In the genomic region with DNA sequence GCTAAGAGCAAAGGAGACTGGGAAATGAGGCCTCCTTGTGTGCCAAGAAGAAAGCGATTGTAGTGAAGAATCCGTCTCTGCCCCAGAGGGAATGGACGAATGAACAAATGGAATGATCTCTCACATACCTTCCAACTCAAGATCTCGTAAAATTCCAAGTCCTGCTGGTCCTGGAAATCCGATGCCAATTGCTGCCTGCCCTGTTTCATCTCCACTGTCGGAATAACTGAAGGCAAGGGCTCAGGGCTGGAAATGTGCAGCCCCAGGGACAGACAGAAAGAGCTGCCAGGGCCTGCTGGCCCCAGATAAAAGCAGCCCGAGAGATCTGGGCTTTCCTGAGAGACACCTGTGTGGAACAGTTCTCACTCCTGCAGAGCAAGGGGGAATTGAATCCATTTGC, we compare ENCODE assay signal across 1 cellular context.
TF ChIP-seq lines count a peak whose summit lies in the region.

No MANE protein-coding gene starts in this region.

TF ChIP-seq in WTC11, 78 proteins besides CTCF, POLR2A, EP300 and RAD21 (continued from another document):
- TF ChIP-seq, protein P1, sequence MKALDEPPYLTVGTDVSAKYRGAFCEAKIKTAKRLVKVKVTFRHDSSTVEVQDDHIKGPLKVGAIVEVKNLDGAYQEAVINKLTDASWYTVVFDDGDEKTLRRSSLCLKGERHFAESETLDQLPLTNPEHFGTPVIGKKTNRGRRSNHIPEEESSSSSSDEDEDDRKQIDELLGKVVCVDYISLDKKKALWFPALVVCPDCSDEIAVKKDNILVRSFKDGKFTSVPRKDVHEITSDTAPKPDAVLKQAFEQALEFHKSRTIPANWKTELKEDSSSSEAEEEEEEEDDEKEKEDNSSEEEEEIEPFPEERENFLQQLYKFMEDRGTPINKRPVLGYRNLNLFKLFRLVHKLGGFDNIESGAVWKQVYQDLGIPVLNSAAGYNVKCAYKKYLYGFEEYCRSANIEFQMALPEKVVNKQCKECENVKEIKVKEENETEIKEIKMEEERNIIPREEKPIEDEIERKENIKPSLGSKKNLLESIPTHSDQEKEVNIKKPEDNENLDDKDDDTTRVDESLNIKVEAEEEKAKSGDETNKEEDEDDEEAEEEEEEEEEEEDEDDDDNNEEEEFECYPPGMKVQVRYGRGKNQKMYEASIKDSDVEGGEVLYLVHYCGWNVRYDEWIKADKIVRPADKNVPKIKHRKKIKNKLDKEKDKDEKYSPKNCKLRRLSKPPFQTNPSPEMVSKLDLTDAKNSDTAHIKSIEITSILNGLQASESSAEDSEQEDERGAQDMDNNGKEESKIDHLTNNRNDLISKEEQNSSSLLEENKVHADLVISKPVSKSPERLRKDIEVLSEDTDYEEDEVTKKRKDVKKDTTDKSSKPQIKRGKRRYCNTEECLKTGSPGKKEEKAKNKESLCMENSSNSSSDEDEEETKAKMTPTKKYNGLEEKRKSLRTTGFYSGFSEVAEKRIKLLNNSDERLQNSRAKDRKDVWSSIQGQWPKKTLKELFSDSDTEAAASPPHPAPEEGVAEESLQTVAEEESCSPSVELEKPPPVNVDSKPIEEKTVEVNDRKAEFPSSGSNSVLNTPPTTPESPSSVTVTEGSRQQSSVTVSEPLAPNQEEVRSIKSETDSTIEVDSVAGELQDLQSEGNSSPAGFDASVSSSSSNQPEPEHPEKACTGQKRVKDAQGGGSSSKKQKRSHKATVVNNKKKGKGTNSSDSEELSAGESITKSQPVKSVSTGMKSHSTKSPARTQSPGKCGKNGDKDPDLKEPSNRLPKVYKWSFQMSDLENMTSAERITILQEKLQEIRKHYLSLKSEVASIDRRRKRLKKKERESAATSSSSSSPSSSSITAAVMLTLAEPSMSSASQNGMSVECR (CRISPR knock-in tag; IDR thresholded peaks at IDR 0.05; ENCODE audit: borderline replicate concordance): no peak
- TF ChIP-seq ATF6 (CRISPR knock-in tag; IDR thresholded peaks at IDR 0.05) (no peak), GABPB1 (CRISPR knock-in tag; IDR thresholded peaks at IDR 0.05) (no peak), CREB1 (CRISPR knock-in tag; IDR thresholded peaks at IDR 0.05) (no peak), OVOL2 (CRISPR knock-in tag; IDR thresholded peaks at IDR 0.05; ENCODE audit: borderline replicate concordance) (no peak), NR3C1 (CRISPR knock-in tag; conservative IDR thresholded peaks at IDR 0.05; ENCODE audit: low read depth) (no peak), USF1 (CRISPR knock-in tag; IDR thresholded peaks at IDR 0.05) (no peak), ZNF121 (CRISPR knock-in tag; IDR thresholded peaks at IDR 0.05) (no peak)
- TF ChIP-seq, protein P2, sequence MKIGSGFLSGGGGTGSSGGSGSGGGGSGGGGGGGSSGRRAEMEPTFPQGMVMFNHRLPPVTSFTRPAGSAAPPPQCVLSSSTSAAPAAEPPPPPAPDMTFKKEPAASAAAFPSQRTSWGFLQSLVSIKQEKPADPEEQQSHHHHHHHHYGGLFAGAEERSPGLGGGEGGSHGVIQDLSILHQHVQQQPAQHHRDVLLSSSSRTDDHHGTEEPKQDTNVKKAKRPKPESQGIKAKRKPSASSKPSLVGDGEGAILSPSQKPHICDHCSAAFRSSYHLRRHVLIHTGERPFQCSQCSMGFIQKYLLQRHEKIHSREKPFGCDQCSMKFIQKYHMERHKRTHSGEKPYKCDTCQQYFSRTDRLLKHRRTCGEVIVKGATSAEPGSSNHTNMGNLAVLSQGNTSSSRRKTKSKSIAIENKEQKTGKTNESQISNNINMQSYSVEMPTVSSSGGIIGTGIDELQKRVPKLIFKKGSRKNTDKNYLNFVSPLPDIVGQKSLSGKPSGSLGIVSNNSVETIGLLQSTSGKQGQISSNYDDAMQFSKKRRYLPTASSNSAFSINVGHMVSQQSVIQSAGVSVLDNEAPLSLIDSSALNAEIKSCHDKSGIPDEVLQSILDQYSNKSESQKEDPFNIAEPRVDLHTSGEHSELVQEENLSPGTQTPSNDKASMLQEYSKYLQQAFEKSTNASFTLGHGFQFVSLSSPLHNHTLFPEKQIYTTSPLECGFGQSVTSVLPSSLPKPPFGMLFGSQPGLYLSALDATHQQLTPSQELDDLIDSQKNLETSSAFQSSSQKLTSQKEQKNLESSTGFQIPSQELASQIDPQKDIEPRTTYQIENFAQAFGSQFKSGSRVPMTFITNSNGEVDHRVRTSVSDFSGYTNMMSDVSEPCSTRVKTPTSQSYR (CRISPR knock-in tag; IDR thresholded peaks at IDR 0.05): no peak
